In genomic region chr16:56605475-56605874, GRCh38 we compare ENCODE assay signal across 14 cellular contexts. TPM values are rescaled to one million over a fixed set of nuclear protein-coding genes. Genes with fewer than 3 reads are reported as not detected.
DNase-seq lines count a peak whose midpoint lies in the region; ATAC-seq and TF ChIP-seq lines count a peak whose summit lies in the region.
"Had no signal": no experiment of that assay in that cellular context is flagged by ENCODE, and none has a peak within 500 bp of the region (broad histone marks: within the 10 kb centered on the region; RNA-seq: fewer than 3 reads in every experiment).

No MANE protein-coding gene starts in this region.

- intact Hi-C loops in Right ventricle myocardium inferior (cut with DNase I), result no loop called here
- intact Hi-C loops in esophagus squamous epithelium (cut with DNase I), result loop anchor here (10.0 kb wide), 1 partner anchor 89 kb away; no protein-coding TSS in a partner anchor
- intact Hi-C loops in vagina (cut with DNase I), result no loop called here

- H3K4me1 Mint-ChIP-seq in osteocyte (ENCODE audit: unreplicated experiment) (peaks cover 37% of the 10 kb centered on the region), type B pancreatic cell (ENCODE audit: unreplicated experiment) (peaks cover 30% of the 10 kb centered on the region)

- no peak for DNase-seq in right atrium auricular region (ENCODE audit: low spot score)
- no peak for DNase-seq in Right ventricle myocardium inferior (ENCODE audit: missing footprints)
- DNase-seq in esophagus squamous epithelium (lab: John Stamatoyannopoulos, UW), result no peak
- DNase-seq in osteocyte (ENCODE audit: extremely low spot score, unreplicated experiment), result no peak
- no peak for DNase-seq in vagina (ENCODE audit: extremely low spot score in 2 of 2)
- DNase-seq in ureter (ENCODE audit: low spot score), result no peak
- DNase-seq in NCI-H82 treated with DMSO at 0.1 percent for 48 hours (lab: John Stamatoyannopoulos, UW; ENCODE audit: unreplicated experiment), result no peak
- DNase-seq in type B pancreatic cell (ENCODE audit: extremely low spot score, unreplicated experiment), result no peak
- DNase-seq: activated CD4-positive, CD25-positive, alpha-beta regulatory T cell; NCI-H2081 treated with DMSO at 0.1 percent for 48 hours; NK-92 treated with Interleukin-12 subunit alpha and Interleukin-12 subunit beta, amount 100 ng/mL, for 24 hours; small intestine; trophoblast cell had no signal

- H3K4me3 ChIP-seq in right atrium auricular region (no peak overlapping the region), esophagus squamous epithelium (no peak overlapping the region), vagina (no peak overlapping the region)

- H3K27me3 Mint-ChIP-seq in osteocyte (ENCODE audit: unreplicated experiment) (no peaks in the 10 kb centered on the region), type B pancreatic cell (peaks cover 47% of the 10 kb centered on the region)

- ATAC-seq in Right ventricle myocardium inferior, result no peak

- H3K9me3 Mint-ChIP-seq in osteocyte (ENCODE audit: unreplicated experiment) (no peaks in the 10 kb centered on the region), type B pancreatic cell (no peaks in the 10 kb centered on the region)

- H3K27ac ChIP-seq in right atrium auricular region (peak overlapping the region; percentile 92 to 98), esophagus squamous epithelium (peak overlapping the region; percentile 82 to 95 (median 90)), vagina (peak overlapping the region; percentile 83)

- H3K9me3 ChIP-seq in right atrium auricular region (no peaks in the 10 kb centered on the region), esophagus squamous epithelium (no peaks in the 10 kb centered on the region), vagina (no peaks in the 10 kb centered on the region)

- H3K4me1 ChIP-seq in right atrium auricular region (peaks cover 0 to 47% of the 10 kb centered on the region in 2 donors), esophagus squamous epithelium (peaks cover 31 to 51% (median 41%) of the 10 kb centered on the region in 3 donors), vagina (peaks cover 37% of the 10 kb centered on the region)

- no peak for TF ChIP-seq POLR2A in esophagus squamous epithelium (IDR thresholded peaks at IDR 0.05)
- TF ChIP-seq POLR2A in vagina (IDR thresholded peaks at IDR 0.05), result no peak

- H3K36me3 Mint-ChIP-seq in osteocyte (ENCODE audit: unreplicated experiment) (no peaks in the 10 kb centered on the region), type B pancreatic cell (no peaks in the 10 kb centered on the region)

- H3K36me3 ChIP-seq in right atrium auricular region, result no peaks in the 10 kb centered on the region
- H3K36me3 ChIP-seq in esophagus squamous epithelium, result no peaks in the 10 kb centered on the region
- no peaks in the 10 kb centered on the region for H3K36me3 ChIP-seq in vagina

- TF ChIP-seq CTCF in right atrium auricular region (IDR thresholded peaks at IDR 0.05) (no peak), esophagus squamous epithelium (IDR thresholded peaks at IDR 0.05) (no peak), osteocyte (IDR thresholded peaks at IDR 0.05) (no peak), vagina (IDR thresholded peaks at IDR 0.05) (no peak), type B pancreatic cell (conservative IDR thresholded peaks at IDR 0.05) (no peak)

- no peaks in the 10 kb centered on the region for H3K27me3 ChIP-seq in right atrium auricular region
- H3K27me3 ChIP-seq in esophagus squamous epithelium, result no peaks in the 10 kb centered on the region
- H3K27me3 ChIP-seq in vagina, result no peaks in the 10 kb centered on the region

- WGBS in esophagus squamous epithelium, 2 donors, result 44 to 60% methylated on average over 1 of the region's 1 CpG

- H3K27ac Mint-ChIP-seq in osteocyte (ENCODE audit: unreplicated experiment) (peak overlapping the region; percentile 99), type B pancreatic cell (no peak overlapping the region)

- H3K4me3 Mint-ChIP-seq in osteocyte (ENCODE audit: unreplicated experiment) (no peak overlapping the region), type B pancreatic cell (no peak overlapping the region)

RNA-seq across cellular contexts. Expression of gene MT2A, which starts 2.9 kb away (rescaled TPM):
- total RNA-seq in right atrium auricular region (100 to 1,000 TPM in 1 of 2 donors, 10 to 100 TPM in 1; 33.3 to 118 TPM), Right ventricle myocardium inferior (95.2 TPM), esophagus squamous epithelium (100 to 1,000 TPM in 2 of 4 donors, 10 to 100 TPM in 2; 76.5 to 157 (median 96.2) TPM), osteocyte (384 and 419 TPM in 2 replicates), vagina (661 TPM), ureter (113 TPM), type B pancreatic cell (ENCODE audit: low replicate concordance) (18.2 and 21.4 TPM in 2 replicates)

RNA-seq across cellular contexts. Expression of gene MT3, which starts 16.1 kb away (rescaled TPM):
- not detected for total RNA-seq in right atrium auricular region
- 5.9 TPM for total RNA-seq in Right ventricle myocardium inferior
- not detected for total RNA-seq in esophagus squamous epithelium
- not detected in 2 replicates for total RNA-seq in osteocyte
- total RNA-seq in vagina, result 12.8 TPM
- total RNA-seq in ureter, result 1.5 TPM
- total RNA-seq in type B pancreatic cell (ENCODE audit: low replicate concordance), result not detected in 2 replicates
- total RNA-seq: LHCN-M2 had no signal

RNA-seq across cellular contexts. Expression of gene MT1E, which starts 20.1 kb away (rescaled TPM):
- total RNA-seq in right atrium auricular region (100 to 1,000 TPM; 129 to 210 TPM), Right ventricle myocardium inferior (136 TPM), esophagus squamous epithelium (100 to 1,000 TPM in 1 of 4 donors, 10 to 100 TPM in 3; 52.4 to 106 (median 88.7) TPM), osteocyte (37.5 and 43.6 TPM in 2 replicates), vagina (564 TPM), ureter (98.7 TPM), type B pancreatic cell (ENCODE audit: low replicate concordance) (7.8 and 12.5 TPM in 2 replicates)

RNA-seq across cellular contexts. Expression of gene MT1M, which starts 27.0 kb away (rescaled TPM):
- total RNA-seq in right atrium auricular region, result 1 to 10 TPM; 5.2 to 9.9 TPM
- total RNA-seq in Right ventricle myocardium inferior, result 6.7 TPM
- 1 to 10 TPM in 2 of 4 donors, under 1 TPM in 1, not detected in 1; 0.57 to 7.4 (median 4.8) TPM for total RNA-seq in esophagus squamous epithelium
- total RNA-seq in osteocyte, result 0.44 and 1.2 TPM in 2 replicates
- 63.3 TPM for total RNA-seq in vagina
- total RNA-seq in ureter, result 18.8 TPM
- not detected in 2 replicates for total RNA-seq in type B pancreatic cell (ENCODE audit: low replicate concordance)

RNA-seq across cellular contexts. Expression of gene MT1A, which starts 33.0 kb away (rescaled TPM):
- total RNA-seq in right atrium auricular region (10 to 100 TPM in 1 of 2 donors, not detected in 1; 30.0 TPM), Right ventricle myocardium inferior (2.9 TPM), esophagus squamous epithelium (10 to 100 TPM in 1 of 4 donors, 1 to 10 TPM in 2, not detected in 1; 3.3 to 34.2 (median 5.3) TPM), osteocyte (not detected in 2 replicates), vagina (110 TPM), ureter (22.3 TPM), type B pancreatic cell (ENCODE audit: low replicate concordance) (not detected in 2 replicates)
